8 cellular contexts compared by ENCODE assay signal in the genomic region with DNA sequence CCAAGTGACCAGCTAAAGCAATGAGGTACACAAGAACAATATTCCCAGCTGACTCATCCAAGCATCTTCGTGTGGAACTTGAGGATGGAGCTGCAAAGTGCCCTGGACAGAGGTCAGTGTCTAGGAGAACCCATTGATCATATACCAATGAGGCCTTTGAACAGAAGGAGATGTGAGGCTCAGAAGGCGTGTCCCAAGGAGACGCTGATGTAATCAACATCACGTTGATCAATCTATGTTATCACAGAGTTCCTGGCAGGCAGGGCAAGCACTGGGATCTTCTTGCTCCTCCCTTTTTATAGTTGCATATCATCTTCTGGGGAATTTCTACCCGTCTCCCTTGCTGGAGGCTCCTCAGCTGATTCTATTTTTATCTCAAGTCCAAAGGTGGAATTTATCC.
"Had no signal": no experiment of that assay in that cellular context is flagged by ENCODE, and none has a peak within 500 bp of the region (broad histone marks: within the 10 kb centered on the region; RNA-seq: fewer than 3 reads in every experiment).

No MANE protein-coding gene starts in this region.

- H2AFZ ChIP-seq: GM23248 had no signal

- H3K4me3 Mint-ChIP-seq: HFFc6, IgD-negative memory B cell had no signal

- H3K9me3 Mint-ChIP-seq: HFFc6 had no signal

- ATAC-seq: HepG2 had no signal

- H3K4me1 Mint-ChIP-seq: IgD-negative memory B cell had no signal

- H3K4me3 ChIP-seq: GM23248 had no signal

- DNase-seq: GM23248, GOT3, H7, HCEC 1CT, HFFc6 had no signal

- H3K27ac Mint-ChIP-seq: HFFc6, IgD-negative memory B cell had no signal

- FAIRE-seq: HepG2 had no signal

- H3K27ac ChIP-seq: GM23248, HL-60 had no signal
